ENCODE assay signal across 35 cellular contexts in the genomic region with DNA sequence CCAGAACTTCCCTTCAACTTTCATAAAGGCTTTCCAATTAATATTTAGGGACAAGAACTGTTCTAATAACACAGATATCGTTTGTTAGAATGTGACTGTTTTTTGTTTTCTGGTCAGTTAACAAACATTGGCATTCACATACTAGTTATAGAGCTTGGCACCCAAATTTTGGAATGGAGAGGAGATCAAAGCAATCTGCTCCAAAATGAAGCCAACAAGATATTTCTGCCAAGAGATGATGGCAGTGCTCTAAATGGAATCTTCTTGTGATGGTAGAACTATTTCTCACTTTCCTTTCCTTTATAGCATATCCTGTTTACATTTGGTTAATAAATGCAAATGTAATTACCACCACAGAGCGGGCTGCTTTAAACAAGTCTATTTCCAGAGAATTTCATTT.
"Had no signal": no experiment of that assay in that cellular context is flagged by ENCODE, and none has a peak within 500 bp of the region (broad histone marks: within the 10 kb centered on the region; RNA-seq: fewer than 3 reads in every experiment).

No MANE protein-coding gene starts in this region.

- H3K27me3 ChIP-seq: adrenal gland, body of pancreas, brain microvascular endothelial cell, breast epithelium had no signal

- H3K4me1 Mint-ChIP-seq: activated B cell treated with CpG ODN at 0.5 μM for 24 hours; activated CD4-positive, alpha-beta T cell treated with anti-CD3 and anti-CD28 coated beads, Interleukin-2, amount 10 ng/mL, durations not matched to agents 24 days and 14 days; activated naive CD8-positive, alpha-beta T cell treated with anti-CD3 and anti-CD28 coated beads for 36 hours; activated T-helper 17 cell treated with anti-CD3 and anti-CD28 coated beads, Interleukin-2, amount 50 U/mL, for 72 hours had no signal

- H3K4me3 Mint-ChIP-seq: activated B cell treated with CpG ODN at 0.5 μM for 24 hours; activated CD4-positive, alpha-beta memory T cell treated with anti-CD3 and anti-CD28 coated beads for 36 hours; activated CD4-positive, alpha-beta T cell treated with anti-CD3 and anti-CD28 coated beads, Interleukin-2, amount 10 ng/mL, durations not matched to agents 24 days and 14 days; activated CD8-positive, alpha-beta T cell treated with anti-CD3 and anti-CD28 coated beads for 36 hours; activated naive CD4-positive, alpha-beta T cell treated with anti-CD3 and anti-CD28 coated beads for 36 hours; activated naive CD8-positive, alpha-beta T cell treated with anti-CD3 and anti-CD28 coated beads for 36 hours; activated T-cell treated with anti-CD3 and anti-CD28 coated beads, Interleukin-2, amount 50 U/mL, for 4 hours; activated T-cell treated with anti-CD3 and anti-CD28 coated beads, Interleukin-2, amount 50 U/mL, for 72 hours; activated T-helper 1 cell treated with anti-CD3 and anti-CD28 coated beads, Interleukin-12 subunit alpha, Interleukin-12 subunit beta, Interleukin-2, Interleukin-4 antibody, amounts not matched to agents 30 ng/mL and 10 ng/mL and 1 ng/mL, durations not matched to agents 14 hours and 24 hours and 36 hours; activated T-helper 17 cell treated with anti-CD3 and anti-CD28 coated beads, Interleukin-2, amount 50 U/mL, for 72 hours; T-helper 1 cell treated with Interleukin-12 subunit alpha and Interleukin-12 subunit beta and Interleukin-4 antibody, amounts not matched to agents 30 μg/mL and 1 μg/mL, for 36 hours; T-helper 2 cell treated with Interferon-gamma antibody and Interleukin-4, amounts not matched to agents 5 μg/mL and 100 μg/mL, for 36 hours had no signal

- ATAC-seq: activated CD8-positive, alpha-beta T cell treated with anti-CD3 and anti-CD28 coated beads for 36 hours; activated naive CD4-positive, alpha-beta T cell treated with anti-CD3 and anti-CD28 coated beads, Interleukin-2, amount 50 U/mL, for 72 hours; activated T-cell treated with anti-CD3 and anti-CD28 coated beads, Interleukin-2, amount 50 U/mL, for 4 hours; activated T-cell treated with anti-CD3 and anti-CD28 coated beads, Interleukin-2, amount 50 U/mL, for 72 hours; activated T-helper 17 cell treated with anti-CD3 and anti-CD28 coated beads, Interleukin-2, amount 50 U/mL, for 72 hours; body of pancreas had no signal

- H3K4me1 ChIP-seq: adrenal gland, body of pancreas, breast epithelium had no signal

- DNase-seq: activated B cell treated with CpG ODN at 0.5 μM for 24 hours; activated CD4-positive, alpha-beta memory T cell treated with anti-CD3 and anti-CD28 coated beads for 36 hours; activated CD4-positive, alpha-beta T cell treated with anti-CD3 and anti-CD28 coated beads for 4 hours; activated CD4-positive, alpha-beta T cell treated with anti-CD3 and anti-CD28 coated beads, Interleukin-2, amount 10 ng/mL, durations not matched to agents 24 days and 14 days; activated CD4-positive, alpha-beta T cell treated with anti-CD3 and anti-CD28 coated beads, Interleukin-2, amount 50 U/mL, for 1 hour; activated CD4-positive, alpha-beta T cell treated with anti-CD3 and anti-CD28 coated beads, Interleukin-2, amount 50 U/mL, for 4 hours; activated CD4-positive, CD25-positive, alpha-beta regulatory T cell treated with anti-CD3 and anti-CD28 coated beads, Interleukin-2, amount 50 U/mL, for 72 hours; activated CD8-positive, alpha-beta memory T cell treated with anti-CD3 and anti-CD28 coated beads, Interleukin-2, amount 50 U/mL, for 4 hours; activated CD8-positive, alpha-beta T cell treated with anti-CD3 and anti-CD28 coated beads for 36 hours; activated effector memory CD4-positive, alpha-beta T cell treated with anti-CD3 and anti-CD28 coated beads, Interleukin-2, amount 50 U/mL, for 16 hours; activated gamma-delta T cell treated with Interleukin-2 at 50 U/mL for 16 hours; activated naive CD4-positive, alpha-beta T cell; activated naive CD4-positive, alpha-beta T cell treated with anti-CD3 and anti-CD28 coated beads for 36 hours; activated naive CD4-positive, alpha-beta T cell treated with anti-CD3 and anti-CD28 coated beads, Interleukin-2, amount 50 U/mL, for 16 hours; activated naive CD8-positive, alpha-beta T cell treated with anti-CD3 and anti-CD28 coated beads for 36 hours; activated T-cell treated with anti-CD3 and anti-CD28 coated beads for 4 hours; activated T-cell treated with anti-CD3 and anti-CD28 coated beads, Interleukin-2, amount 50 U/mL, for 1 hour; activated T-cell treated with anti-CD3 and anti-CD28 coated beads, Interleukin-2, amount 50 U/mL, for 4 hours; activated T-cell treated with anti-CD3 and anti-CD28 coated beads, Interleukin-2, amount 50 U/mL, for 72 hours; adrenal gland; amniotic stem cell; aorta; body of pancreas; brain microvascular endothelial cell; central memory CD4-positive, alpha-beta T cell; T-helper 1 cell; T-helper 2 cell; T-helper 9 cell had no signal

- H3K9me3 Mint-ChIP-seq: activated B cell treated with CpG ODN at 0.5 μM for 24 hours; activated CD4-positive, alpha-beta memory T cell treated with anti-CD3 and anti-CD28 coated beads for 36 hours; activated CD4-positive, alpha-beta T cell treated with anti-CD3 and anti-CD28 coated beads, Interleukin-2, amount 10 ng/mL, durations not matched to agents 24 days and 14 days; activated CD8-positive, alpha-beta T cell treated with anti-CD3 and anti-CD28 coated beads for 36 hours; activated naive CD4-positive, alpha-beta T cell treated with anti-CD3 and anti-CD28 coated beads, Interleukin-2, amount 50 U/mL, for 72 hours; activated naive CD8-positive, alpha-beta T cell treated with anti-CD3 and anti-CD28 coated beads for 36 hours; activated T-cell treated with anti-CD3 and anti-CD28 coated beads, Interleukin-2, amount 50 U/mL, for 4 hours; activated T-cell treated with anti-CD3 and anti-CD28 coated beads, Interleukin-2, amount 50 U/mL, for 72 hours; activated T-helper 1 cell treated with anti-CD3 and anti-CD28 coated beads, Interleukin-12 subunit alpha, Interleukin-12 subunit beta, Interleukin-2, Interleukin-4 antibody, amounts not matched to agents 30 ng/mL and 10 ng/mL and 1 ng/mL, durations not matched to agents 14 hours and 24 hours and 36 hours; activated T-helper 17 cell treated with anti-CD3 and anti-CD28 coated beads, Interleukin-2, amount 50 U/mL, for 72 hours; T-helper 1 cell treated with Interleukin-12 subunit alpha and Interleukin-12 subunit beta and Interleukin-4 antibody, amounts not matched to agents 30 μg/mL and 1 μg/mL, for 36 hours; T-helper 2 cell treated with Interferon-gamma antibody and Interleukin-4, amounts not matched to agents 5 μg/mL and 100 μg/mL, for 36 hours had no signal

- H3K36me3 ChIP-seq: adrenal gland, brain microvascular endothelial cell, breast epithelium had no signal

- H3K4me3 ChIP-seq: adrenal gland, body of pancreas, breast epithelium had no signal

- H3K27ac ChIP-seq: adrenal gland, body of pancreas, brain microvascular endothelial cell, breast epithelium, VCaP had no signal

- H3K27me3 Mint-ChIP-seq: activated B cell treated with CpG ODN at 0.5 μM for 24 hours; activated CD4-positive, alpha-beta memory T cell treated with anti-CD3 and anti-CD28 coated beads for 36 hours; activated CD4-positive, alpha-beta T cell treated with anti-CD3 and anti-CD28 coated beads, Interleukin-2, amount 10 ng/mL, durations not matched to agents 24 days and 14 days; activated CD8-positive, alpha-beta T cell treated with anti-CD3 and anti-CD28 coated beads for 36 hours; activated naive CD8-positive, alpha-beta T cell treated with anti-CD3 and anti-CD28 coated beads for 36 hours; activated T-helper 17 cell treated with anti-CD3 and anti-CD28 coated beads, Interleukin-2, amount 50 U/mL, for 72 hours had no signal

- H3K27ac Mint-ChIP-seq: activated B cell treated with CpG ODN at 0.5 μM for 24 hours; activated CD4-positive, alpha-beta memory T cell treated with anti-CD3 and anti-CD28 coated beads for 36 hours; activated CD4-positive, alpha-beta T cell treated with anti-CD3 and anti-CD28 coated beads, Interleukin-2, amount 10 ng/mL, durations not matched to agents 24 days and 14 days; activated CD8-positive, alpha-beta T cell treated with anti-CD3 and anti-CD28 coated beads for 36 hours; activated naive CD4-positive, alpha-beta T cell treated with anti-CD3 and anti-CD28 coated beads for 36 hours; activated naive CD4-positive, alpha-beta T cell treated with anti-CD3 and anti-CD28 coated beads, Interleukin-2, amount 50 U/mL, for 72 hours; activated naive CD8-positive, alpha-beta T cell treated with anti-CD3 and anti-CD28 coated beads for 36 hours; activated T-cell treated with anti-CD3 and anti-CD28 coated beads, Interleukin-2, amount 50 U/mL, for 72 hours; activated T-helper 1 cell treated with anti-CD3 and anti-CD28 coated beads, Interleukin-12 subunit alpha, Interleukin-12 subunit beta, Interleukin-2, Interleukin-4 antibody, amounts not matched to agents 30 ng/mL and 10 ng/mL and 1 ng/mL, durations not matched to agents 14 hours and 24 hours and 36 hours; activated T-helper 17 cell treated with anti-CD3 and anti-CD28 coated beads, Interleukin-2, amount 50 U/mL, for 72 hours; T-helper 1 cell treated with Interleukin-12 subunit alpha and Interleukin-12 subunit beta and Interleukin-4 antibody, amounts not matched to agents 30 μg/mL and 1 μg/mL, for 36 hours; T-helper 2 cell treated with Interferon-gamma antibody and Interleukin-4, amounts not matched to agents 5 μg/mL and 100 μg/mL, for 36 hours had no signal

- H3K9me3 ChIP-seq: adrenal gland, body of pancreas, breast epithelium had no signal

- H3K36me3 Mint-ChIP-seq: activated CD4-positive, alpha-beta memory T cell treated with anti-CD3 and anti-CD28 coated beads for 36 hours; activated naive CD4-positive, alpha-beta T cell treated with anti-CD3 and anti-CD28 coated beads, Interleukin-2, amount 50 U/mL, for 72 hours; activated naive CD8-positive, alpha-beta T cell treated with anti-CD3 and anti-CD28 coated beads for 36 hours had no signal
